ENCODE assay signal across 1 cellular context in genomic region chr6:95593025-95593424, GRCh38.
TF ChIP-seq lines count a peak whose summit lies in the region.

No MANE protein-coding gene starts in this region.

TF ChIP-seq in HepG2, 621 proteins besides CTCF, POLR2A, EP300 and RAD21 (continued from another document):
- TF ChIP-seq ZNF337 (CRISPR knock-in tag; IDR thresholded peaks at IDR 0.05; ENCODE audit: borderline replicate concordance, low read depth) (no peak), ZFP41 (CRISPR knock-in tag; IDR thresholded peaks at IDR 0.05; ENCODE audit: borderline replicate concordance) (no peak), EHMT2 (IDR thresholded peaks at IDR 0.05; ENCODE audit: borderline replicate concordance, low read depth, low read length) (no peak), CAMTA2 (CRISPR knock-in tag; IDR thresholded peaks at IDR 0.05; ENCODE audit: borderline replicate concordance) (no peak), ZNF883 (CRISPR knock-in tag; IDR thresholded peaks at IDR 0.05; ENCODE audit: not compliant biosample characterization) (no peak), FOXA1 (IDR thresholded peaks at IDR 0.05) (no peak), FOXA1 (CRISPR knock-in tag; IDR thresholded peaks at IDR 0.05) (no peak), TRIM22 (IDR thresholded peaks at IDR 0.05) (no peak), CEBPG (CRISPR knock-in tag; IDR thresholded peaks at IDR 0.05) (no peak)
